24 cellular contexts compared by ENCODE assay signal in genomic region chr20:41510847-41511453, GRCh38.
DNase-seq lines count a peak whose midpoint lies in the region; ATAC-seq and TF ChIP-seq lines count a peak whose summit lies in the region.
"Had no signal": no experiment of that assay in that cellular context is flagged by ENCODE, and none has a peak within 500 bp of the region (broad histone marks: within the 10 kb centered on the region; RNA-seq: fewer than 3 reads in every experiment).

No MANE protein-coding gene starts in this region.

- no peak overlapping the region for H2AFZ ChIP-seq in H9 (ENCODE audit: low read length)

- no peak overlapping the region for H2BK5ac ChIP-seq in H9 (ENCODE audit: insufficient read length, low read length)

- no peak overlapping the region for H2BK15ac ChIP-seq in H9 (ENCODE audit: low read depth, low read length)

- no peak overlapping the region for H2BK120ac ChIP-seq in H9 (ENCODE audit: low read depth, low read length, poor library complexity, severe bottlenecking)

- no peak overlapping the region for H3K14ac ChIP-seq in H9 (ENCODE audit: insufficient read depth, low read length)

- H2AK5ac ChIP-seq in H9 (ENCODE audit: insufficient read length, low read length): no peak overlapping the region

- no peaks in the 10 kb centered on the region for H4K20me1 ChIP-seq in H9 (ENCODE audit: control insufficient read depth, insufficient read depth, insufficient read length)

- H3K4me1 ChIP-seq in H9 (ENCODE audit: insufficient read depth, low read length) (peaks cover 4% of the 10 kb centered on the region; the same call in 1 of the 2 replicates), endodermal cell (ENCODE audit: control insufficient read depth, insufficient read depth, low read length) (peaks cover 12% of the 10 kb centered on the region), stomach smooth muscle (ENCODE audit: control insufficient read depth, insufficient read depth, low read length) (peaks cover 36% of the 10 kb centered on the region)
- H3K4me1 ChIP-seq: BLaER1 treated with 17β-estradiol and CSF1 and Interleukin-3, amounts not matched to agents 10 nM and 100 nM had no signal

- TF ChIP-seq CTCF in H9 (conservative IDR thresholded peaks at IDR 0.05) (no peak), endodermal cell (conservative IDR thresholded peaks at IDR 0.05) (no peak)

- no peaks in the 10 kb centered on the region for H3K27me3 Mint-ChIP-seq in H9 (ENCODE audit: low read depth)
- no peaks in the 10 kb centered on the region for H3K27me3 Mint-ChIP-seq in endodermal cell (ENCODE audit: insufficient read depth)
- H3K27me3 Mint-ChIP-seq in T-helper 17 cell: no peaks in the 10 kb centered on the region
- H3K27me3 Mint-ChIP-seq: activated CD4-positive, alpha-beta memory T cell treated with anti-CD3 and anti-CD28 coated beads for 36 hours; dendritic cell treated with granulocyte-macrophage colony-stimulating factor and Interleukin-4, amounts not matched to agents 40 ng/mL and 50 ng/mL, for 4 days had no signal

- H3K4me2 ChIP-seq in H9 (ENCODE audit: insufficient read depth, insufficient read length, low read length): no peak overlapping the region
- H3K4me2 ChIP-seq: BLaER1 treated with 17β-estradiol and CSF1 and Interleukin-3, amounts not matched to agents 10 nM and 100 nM had no signal

- H3K79me2 ChIP-seq in H9 (ENCODE audit: insufficient read depth, low read length): no peaks in the 10 kb centered on the region

- H4K5ac ChIP-seq in H9 (ENCODE audit: insufficient read length, low read depth, low read length): no peak overlapping the region

- no peak overlapping the region for H3K4me3 Mint-ChIP-seq in H9
- H3K4me3 Mint-ChIP-seq in endodermal cell: no peak overlapping the region
- H3K4me3 Mint-ChIP-seq in T-helper 17 cell: no peak overlapping the region
- H3K4me3 Mint-ChIP-seq: activated CD4-positive, alpha-beta memory T cell treated with anti-CD3 and anti-CD28 coated beads for 36 hours; dendritic cell treated with granulocyte-macrophage colony-stimulating factor and Interleukin-4, amounts not matched to agents 40 ng/mL and 50 ng/mL, for 4 days; neural crest cell; T-helper 1 cell treated with Interleukin-12 subunit alpha and Interleukin-12 subunit beta and Interleukin-4 antibody, amounts not matched to agents 30 μg/mL and 1 μg/mL, for 36 hours had no signal

- H3K36me3 ChIP-seq in endodermal cell (ENCODE audit: control insufficient read depth, insufficient read depth, low read length) (peaks cover 35% of the 10 kb centered on the region), stomach smooth muscle (ENCODE audit: control insufficient read depth in 2 of 2, insufficient read depth in 2 of 2, low read length in 2 of 2) (peaks cover 5 to 11% of the 10 kb centered on the region in 2 donors)
- H3K36me3 ChIP-seq: thyroid gland had no signal

- H3K9me3 ChIP-seq in H9 (ENCODE audit: control insufficient read depth, low read depth, low read length): no peaks in the 10 kb centered on the region
- no peaks in the 10 kb centered on the region for H3K9me3 ChIP-seq in endodermal cell (ENCODE audit: control insufficient read depth, low read length)
- no peaks in the 10 kb centered on the region for H3K9me3 ChIP-seq in stomach smooth muscle (ENCODE audit: control insufficient read depth in 2 of 2, low read length in 2 of 2)
- H3K9me3 ChIP-seq in T-helper 17 cell (ENCODE audit: control insufficient read depth, low read length, poor library complexity, severe bottlenecking): no peaks in the 10 kb centered on the region
- H3K9me3 ChIP-seq: stomach, thyroid gland had no signal

- ATAC-seq in T-helper 17 cell: no peak

- H3K27ac ChIP-seq in H9 (ENCODE audit: insufficient read length, low read depth, low read length): no peak overlapping the region
- peak overlapping the region; percentile 61 for H3K27ac ChIP-seq in endodermal cell (ENCODE audit: low read depth, low read length)
- H3K27ac ChIP-seq in stomach smooth muscle (ENCODE audit: low read length): peak overlapping the region; percentile 66
- H3K27ac ChIP-seq: BLaER1 treated with 17β-estradiol and CSF1 and Interleukin-3, amounts not matched to agents 10 nM and 100 nM had no signal

- peaks cover 33 to 36% of the 10 kb centered on the region in 2 experiments for H3K4me1 Mint-ChIP-seq in H9
- peaks cover 48% of the 10 kb centered on the region for H3K4me1 Mint-ChIP-seq in endodermal cell
- peaks cover 26% of the 10 kb centered on the region for H3K4me1 Mint-ChIP-seq in T-helper 17 cell

- peaks cover 3% of the 10 kb centered on the region for H3K79me1 ChIP-seq in H9 (ENCODE audit: insufficient read depth, low read depth, low read length, poor library complexity, severe bottlenecking)

- H3K4me3 ChIP-seq in endodermal cell (ENCODE audit: low read length) (no peak overlapping the region), stomach smooth muscle (ENCODE audit: low read length in 2 of 2) (no peak overlapping the region)
- H3K4me3 ChIP-seq: BLaER1 treated with 17β-estradiol and CSF1 and Interleukin-3, amounts not matched to agents 10 nM and 100 nM; stomach; thyroid gland had no signal

- H3K9me3 Mint-ChIP-seq in H9 (no peaks in the 10 kb centered on the region; a peak in 3 of 5 replicates), endodermal cell (peaks cover 2% of the 10 kb centered on the region)
- H3K9me3 Mint-ChIP-seq: T-helper 1 cell treated with Interleukin-12 subunit alpha and Interleukin-12 subunit beta and Interleukin-4 antibody, amounts not matched to agents 30 μg/mL and 1 μg/mL, for 36 hours had no signal

- no peak overlapping the region for H3K18ac ChIP-seq in H9 (ENCODE audit: insufficient read length, low read depth, low read length)

- H3K9ac ChIP-seq in H9 (ENCODE audit: extremely low read depth, insufficient read length, low read length) (no peak overlapping the region), endodermal cell (ENCODE audit: extremely low read depth, low read length, poor library complexity, severe bottlenecking) (no peak overlapping the region), stomach smooth muscle (ENCODE audit: low read length in 2 of 2) (no peak overlapping the region)
- H3K9ac ChIP-seq: BLaER1 treated with 17β-estradiol and CSF1 and Interleukin-3, amounts not matched to agents 10 nM and 100 nM had no signal

- no peak overlapping the region for H3K4ac ChIP-seq in H9 (ENCODE audit: low read depth, low read length)

- no CpG with 5 or more reads among the region's 5 CpGs for WGBS in H9 (ENCODE audit: extremely low coverage, insufficient read length, low lambda C conversion rate)
- WGBS in endodermal cell (ENCODE audit: insufficient coverage in 1 of 2, insufficient read length in 1 of 2), 2 experiments: 62 to 87% methylated on average over 2 to 5 of the region's 5 CpGs

- H4K91ac ChIP-seq in H9 (ENCODE audit: insufficient read length, low read depth, low read length): no peak overlapping the region

- H4K8ac ChIP-seq in H9 (replicated peaks; ENCODE audit: insufficient read length, low read depth, low read length): no peak overlapping the region

- DNase-seq in H9 (no peak), endodermal cell (no peak), medulla oblongata (ENCODE audit: extremely low spot score) (peak; percentile 31), NCI-H748 (lab: John Stamatoyannopoulos, UW; ENCODE audit: unreplicated experiment) (no peak), T-helper 9 cell (no peak), T-helper 17 cell (no peak)
- DNase-seq: activated CD4-positive, alpha-beta memory T cell treated with anti-CD3 and anti-CD28 coated beads for 36 hours; activated CD4-positive, alpha-beta T cell treated with anti-CD3 and anti-CD28 coated beads for 1 hour; activated CD8-positive, alpha-beta memory T cell treated with anti-CD3 and anti-CD28 coated beads, Interleukin-2, amount 50 U/mL, for 4 hours; activated naive CD4-positive, alpha-beta T cell treated with Interleukin-2 at 50 U/mL for 16 hours; DMS153; mesenchymal stem cell; NCI-H1694 treated with DMSO at 0.1 percent for 48 hours; NCI-H2171 treated with DMSO at 0.1 percent for 48 hours; NCI-H526; NK-92 treated with Interleukin-12 subunit alpha and Interleukin-12 subunit beta, amount 100 ng/mL, for 24 hours; stimulated activated CD4-positive, alpha-beta T cell treated with anti-CD3 and anti-CD28 coated beads, Interleukin-4, amount 100 ng/mL, for 1 hour; stomach had no signal

- H3K36me3 Mint-ChIP-seq in H9 (ENCODE audit: insufficient read depth in 1 of 3, low read depth in 3 of 3): peaks cover 25 to 45% (median 35%) of the 10 kb centered on the region in 3 experiments
- H3K36me3 Mint-ChIP-seq in endodermal cell (ENCODE audit: low read depth): peaks cover 50% of the 10 kb centered on the region
- H3K36me3 Mint-ChIP-seq in T-helper 17 cell (ENCODE audit: low read depth): peaks cover 33% of the 10 kb centered on the region

- H3T11ph ChIP-seq in H9 (ENCODE audit: low read length): no peak overlapping the region

- H3K23me2 ChIP-seq in H9 (ENCODE audit: insufficient read length, low read depth, low read length, poor library complexity, severe bottlenecking): no peaks in the 10 kb centered on the region

- peak overlapping the region in 2 of 3 experiments; percentile 15 to 46; a peak in 3 of 7 replicates for H3K27ac Mint-ChIP-seq in H9
- H3K27ac Mint-ChIP-seq in endodermal cell: no peak overlapping the region
- no peak overlapping the region for H3K27ac Mint-ChIP-seq in T-helper 17 cell
- H3K27ac Mint-ChIP-seq: activated CD4-positive, alpha-beta memory T cell treated with anti-CD3 and anti-CD28 coated beads for 36 hours; dendritic cell treated with granulocyte-macrophage colony-stimulating factor and Interleukin-4, amounts not matched to agents 40 ng/mL and 50 ng/mL, for 4 days; T-helper 1 cell treated with Interleukin-12 subunit alpha and Interleukin-12 subunit beta and Interleukin-4 antibody, amounts not matched to agents 30 μg/mL and 1 μg/mL, for 36 hours had no signal

- H3K23ac ChIP-seq in H9 (ENCODE audit: insufficient read length, low read depth, low read length): no peak overlapping the region

- no peak overlapping the region for H2BK12ac ChIP-seq in H9 (ENCODE audit: insufficient read length, low read depth, low read length)

- no peak overlapping the region for H2BK20ac ChIP-seq in H9 (ENCODE audit: low read depth, low read length, poor library complexity, severe bottlenecking)

- no peaks in the 10 kb centered on the region for H3K27me3 ChIP-seq in H9 (ENCODE audit: insufficient read depth, low read length)
- no peaks in the 10 kb centered on the region for H3K27me3 ChIP-seq in endodermal cell (ENCODE audit: control insufficient read depth, insufficient read depth, low read length, poor library complexity, severe bottlenecking)
- H3K27me3 ChIP-seq in stomach smooth muscle (ENCODE audit: control insufficient read depth in 1 of 2, insufficient read depth in 2 of 2, low read length in 2 of 2): no peaks in the 10 kb centered on the region
- H3K27me3 ChIP-seq: BLaER1 treated with 17β-estradiol and CSF1 and Interleukin-3, amounts not matched to agents 10 nM and 100 nM; stomach; thyroid gland had no signal

- no peak overlapping the region for H3K56ac ChIP-seq in H9 (ENCODE audit: insufficient read length, low read depth, low read length)

Comparison
In these comparisons a context has a peak if more than half of its experiments do, and no peak if none do; other contexts are left out.
1. H3K27ac Mint-ChIP-seq: peak in H9 (2 of 3); none in endodermal cell (single experiment) and T-helper 17 cell (single experiment).